In genomic region chr4:3276961-3277360, GRCh38 we compare ENCODE assay signal across 15 cellular contexts. TPM values are rescaled to one million over a fixed set of nuclear protein-coding genes. Genes with fewer than 3 reads are reported as not detected.
DNase-seq lines count a peak whose midpoint lies in the region; ATAC-seq and TF ChIP-seq lines count a peak whose summit lies in the region.
"Had no signal": no experiment of that assay in that cellular context is flagged by ENCODE, and none has a peak within 500 bp of the region (broad histone marks: within the 10 kb centered on the region; RNA-seq: fewer than 3 reads in every experiment).

No MANE protein-coding gene starts in this region.

- WGBS in IMR-90 (ENCODE audit: extremely low coverage in 2 of 2, insufficient read length in 1 of 2), 2 experiments: no CpG with 5 or more reads among the region's 9 CpGs
- WGBS in thyroid gland, 2 donors: 88% methylated on average over 9 of the region's 9 CpGs

- H4K8ac ChIP-seq in IMR-90 (ENCODE audit: low read depth in 2 of 2, low read length in 2 of 2): peak overlapping the region in 1 of 2 experiments; percentile 84; a peak in 2 of 4 replicates

- CTCF ChIA-PET in IMR-90 (lab: Yijun Ruan, JAX): interaction anchor here (0.7 kb wide), 1 partner anchor 10 kb away, joined by 3 read pairs; no protein-coding TSS in a partner anchor

- peak overlapping the region; percentile 74 for H3K23ac ChIP-seq in IMR-90 (ENCODE audit: low read depth, low read length)

- peak overlapping the region; percentile 41 for H3K4me2 ChIP-seq in IMR-90 (ENCODE audit: low read depth, low read length)
- H3K4me2 ChIP-seq: BLaER1 treated with 17β-estradiol and CSF1 and Interleukin-3, amounts not matched to agents 10 nM and 100 nM had no signal

- TF ChIP-seq RAD21 in IMR-90 (IDR thresholded peaks at IDR 0.05; ENCODE audit: low read length): no peak; the same call in 1 of the 2 replicates

- in situ Hi-C loops in IMR-90 (cut with MboI; ENCODE audit: low sequenced_read_pairs): no loop called here

- no peak for TF ChIP-seq CTCF in AG10803 (conservative IDR thresholded peaks at IDR 0.05; ENCODE audit: low read length)
- no peak for TF ChIP-seq CTCF in IMR-90 (conservative IDR thresholded peaks at IDR 0.05; ENCODE audit: low read depth, low read length)
- no peak for TF ChIP-seq CTCF in dorsolateral prefrontal cortex (IDR thresholded peaks at IDR 0.05 in 54 of 56, conservative IDR thresholded peaks at IDR 0.05 in 2 of 56; ENCODE audit: low read depth in 1 of 56, partially characterized antibody in 56 of 56)
- TF ChIP-seq CTCF in thyroid gland (IDR thresholded peaks at IDR 0.05): no peak

- H3K14ac ChIP-seq in IMR-90 (replicated peaks; ENCODE audit: low read depth, low read length): peak overlapping the region; percentile 59

- peak overlapping the region; percentile 61 for H2BK5ac ChIP-seq in IMR-90 (ENCODE audit: low read depth, low read length, poor library complexity, severe bottlenecking)

- H3K4me1 ChIP-seq in IMR-90 (ENCODE audit: control insufficient read depth, insufficient read depth, low read length) (no peaks in the 10 kb centered on the region), thyroid gland (no peaks in the 10 kb centered on the region)
- H3K4me1 ChIP-seq: upper lobe of right lung had no signal

- H3K27ac ChIP-seq in IMR-90 (ENCODE audit: insufficient read depth, low read length) (no peak overlapping the region), dorsolateral prefrontal cortex (peak overlapping the region in 46 of 59 donors; percentile 2 to 78 (median 49)), thyroid gland (no peak overlapping the region)
- H3K27ac ChIP-seq: BLaER1 treated with 17β-estradiol and CSF1 and Interleukin-3, amounts not matched to agents 10 nM and 100 nM; neutrophil; upper lobe of right lung had no signal

- BruUV-seq in IMR-90 (replicated peaks; lab: Mats Ljungman, UMichigan): no TSS peak

- H3K9me1 ChIP-seq in IMR-90 (ENCODE audit: insufficient read depth, low read length): no peaks in the 10 kb centered on the region

- peak overlapping the region; percentile 25; the same call in 1 of the 2 replicates for H4K5ac ChIP-seq in IMR-90 (ENCODE audit: low read depth, low read length)

- H3K4ac ChIP-seq in IMR-90 (ENCODE audit: low read depth, low read length): peak overlapping the region; percentile 69; the same call in 1 of the 2 replicates

- H3K9me3 ChIP-seq in IMR-90 (ENCODE audit: control insufficient read depth, insufficient read depth, low read length): peaks cover 2% of the 10 kb centered on the region
- H3K9me3 ChIP-seq in thyroid gland: no peaks in the 10 kb centered on the region
- H3K9me3 ChIP-seq: neutrophil, upper lobe of right lung had no signal

- DNase-seq in AG10803 (ENCODE audit: low read depth): peak; percentile 44
- peak; percentile 75 for DNase-seq in IMR-90
- peak in 9 of 10 donors; percentile 38 to 85 (median 65) for DNase-seq in dorsolateral prefrontal cortex
- DNase-seq in occipital lobe (lab: John Stamatoyannopoulos, UW): peak; percentile 53
- DNase-seq in thyroid gland: no peak
- no peak for DNase-seq in NCI-H2029 treated with DMSO at 0.1 percent for 48 hours (lab: John Stamatoyannopoulos, UW)
- DNase-seq in NCI-H1048 (lab: John Stamatoyannopoulos, UW): no peak
- DNase-seq: DMS79 treated with DMSO at 0.1 percent for 48 hours, NCI-H2081, T-helper 9 cell, upper lobe of right lung had no signal

- H3K4me3 ChIP-seq in AG10803 (ENCODE audit: low read length) (no peak overlapping the region), IMR-90 (ENCODE audit: insufficient read depth, low read depth, low read length) (no peak overlapping the region), dorsolateral prefrontal cortex (peak overlapping the region in 53 of 59 donors; percentile 3 to 58 (median 36)), thyroid gland (replicated peaks in 1 of 3) (no peak overlapping the region)
- H3K4me3 ChIP-seq: BLaER1 treated with 17β-estradiol and CSF1 and Interleukin-3, amounts not matched to agents 10 nM and 100 nM; GM12878; upper lobe of right lung had no signal

- no peak for TF ChIP-seq POLR2A in IMR-90 (IDR thresholded peaks at IDR 0.05; ENCODE audit: low read depth, low read length)
- TF ChIP-seq POLR2A in thyroid gland (IDR thresholded peaks at IDR 0.05): no peak

- intact Hi-C loops in IMR-90 (cut with micrococcal nuclease): no loop called here
- intact Hi-C loops in dorsolateral prefrontal cortex (cut with DNase I): no loop called here
- intact Hi-C loops in thyroid gland (cut with DNase I): no loop called here

- H2AK9ac ChIP-seq in IMR-90 (replicated peaks; ENCODE audit: low read depth, low read length, poor library complexity): no peak overlapping the region

- no peak overlapping the region for H3K9ac ChIP-seq in IMR-90 (ENCODE audit: low read depth, low read length)
- H3K9ac ChIP-seq: BLaER1 treated with 17β-estradiol and CSF1 and Interleukin-3, amounts not matched to agents 10 nM and 100 nM had no signal

- H3K36me3 ChIP-seq in IMR-90 (ENCODE audit: control insufficient read depth, insufficient read depth, low read length) (no peaks in the 10 kb centered on the region), thyroid gland (no peaks in the 10 kb centered on the region)
- H3K36me3 ChIP-seq: neutrophil, upper lobe of right lung had no signal

- H2AFZ ChIP-seq in IMR-90 (replicated peaks; ENCODE audit: low read length, poor library complexity): peak overlapping the region; percentile 88

- H2AK5ac ChIP-seq in IMR-90 (ENCODE audit: low read depth, low read length): no peak overlapping the region

- no peaks in the 10 kb centered on the region for H4K20me1 ChIP-seq in IMR-90 (ENCODE audit: insufficient read depth, low read length)
- H4K20me1 ChIP-seq: BLaER1 treated with 17β-estradiol and CSF1 and Interleukin-3, amounts not matched to agents 10 nM and 100 nM had no signal

- peak overlapping the region; percentile 18; the same call in 1 of the 2 replicates for H3K18ac ChIP-seq in IMR-90 (ENCODE audit: low read depth, low read length)

- peak overlapping the region; percentile 76; the same call in 1 of the 2 replicates for H2BK120ac ChIP-seq in IMR-90 (ENCODE audit: low read depth, low read length)

- ATAC-seq in IMR-90 (ENCODE audit: low read depth) (peak; percentile 97), GM21528 (IDR thresholded peaks at IDR 0.05; ENCODE audit: low FRiP score, unreplicated experiment) (no peak)
- ATAC-seq: GM12878, upper lobe of right lung had no signal

- H3K27me3 ChIP-seq in IMR-90 (ENCODE audit: control insufficient read depth, insufficient read depth, low read length) (0 out of 2 replicates have a peak, but pooled peaks cover 2% of the 10 kb centered on the region), dorsolateral prefrontal cortex (no peaks in the 10 kb centered on the region), thyroid gland (no peaks in the 10 kb centered on the region)
- H3K27me3 ChIP-seq: BLaER1 treated with 17β-estradiol and CSF1 and Interleukin-3, amounts not matched to agents 10 nM and 100 nM; neutrophil; upper lobe of right lung had no signal

- H4K91ac ChIP-seq in IMR-90 (ENCODE audit: insufficient read depth, low read depth, low read length): peak overlapping the region; percentile 21

- dilution Hi-C loops in IMR-90 (cut with HindIII; ENCODE audit: low sequenced_read_pairs, unreplicated experiment): no loop called here

- H2BK15ac ChIP-seq in IMR-90 (ENCODE audit: low read depth, low read length): no peak overlapping the region

- POLR2A ChIA-PET in IMR-90 (lab: Charles Lee; ENCODE audit: unreplicated experiment): no interaction called here

- H2BK20ac ChIP-seq in IMR-90 (ENCODE audit: low read depth, low read length): peak overlapping the region; percentile 40; the same call in 1 of the 2 replicates

- peak overlapping the region; percentile 39; the same call in 1 of the 2 replicates for H3K56ac ChIP-seq in IMR-90 (ENCODE audit: extremely low read depth, insufficient read depth, low read length)

- no peaks in the 10 kb centered on the region for H3K79me1 ChIP-seq in IMR-90 (ENCODE audit: low read depth in 1 of 2, low read length in 2 of 2)

TF ChIP-seq in IMR-90, 13 proteins besides CTCF, POLR2A, EP300 and RAD21 (continues in another document):
- no peak for TF ChIP-seq USF2 (IDR thresholded peaks at IDR 0.05; ENCODE audit: low read depth, low read length)
- no peak for TF ChIP-seq MXI1 (IDR thresholded peaks at IDR 0.05; ENCODE audit: borderline replicate concordance, low read depth, low read length)
- TF ChIP-seq SMC3 (IDR thresholded peaks at IDR 0.05; ENCODE audit: low read depth, low read length): no peak
- no peak for TF ChIP-seq ELK1 (IDR thresholded peaks at IDR 0.05; ENCODE audit: borderline replicate concordance, low read depth, low read length)
- no peak for TF ChIP-seq CHD1 (IDR thresholded peaks at IDR 0.05; ENCODE audit: low read depth, low read length)

RNA-seq across cellular contexts. Expression of gene RGS12, which starts 15.9 kb away (rescaled TPM):
- total RNA-seq in IMR-90 (2012; rRNA removed): 11.8 and 13.1 TPM in 2 replicates
- 12.0 and 15.7 TPM in 2 replicates for polyA plus RNA-seq in IMR-90 (2012; rRNA removed)
- 9.1 and 13.7 TPM in 2 replicates for polyA plus RNA-seq in IMR-90 (2012; cell fraction: cytosol; rRNA removed)
- polyA plus RNA-seq in IMR-90 (2012; cell fraction: nucleus; rRNA removed; ENCODE audit: low replicate concordance): 27.6 and 42.6 TPM in 2 replicates
- total RNA-seq in dorsolateral prefrontal cortex: 100 to 1,000 TPM in 5 of 120 experiments, 10 to 100 TPM in 115; 37.5 to 114 (median 72.2) TPM
- 68.8 TPM for total RNA-seq in occipital lobe
- 10 to 100 TPM; 14.6 to 25.1 (median 20.9) TPM for total RNA-seq in thyroid gland

RNA-seq across cellular contexts. Expression of gene MSANTD1, which starts 28.0 kb away (rescaled TPM):
- total RNA-seq in IMR-90 (2012; rRNA removed): under 0.01 and 0.28 TPM in 2 replicates
- polyA plus RNA-seq in IMR-90 (2012; rRNA removed): 0.07 and 0.09 TPM in 2 replicates
- 0.07 TPM in 1 of 2 replicates, not detected in the other for polyA plus RNA-seq in IMR-90 (2012; cell fraction: cytosol; rRNA removed)
- polyA plus RNA-seq in IMR-90 (2012; cell fraction: nucleus; rRNA removed; ENCODE audit: low replicate concordance): 1.2 and 2.0 TPM in 2 replicates
- total RNA-seq in dorsolateral prefrontal cortex: 10 to 100 TPM in 16 of 120 experiments, 1 to 10 TPM in 104; 3.0 to 16.7 (median 6.9) TPM
- 5.9 TPM for total RNA-seq in occipital lobe
- total RNA-seq in thyroid gland: 1 to 10 TPM; 2.0 to 4.9 (median 2.4) TPM

Comparison
In these comparisons a context has a peak if more than half of its experiments do, and no peak if none do; other contexts are left out.
1. DNase-seq: peak in AG10803 (single experiment), IMR-90 (single experiment), dorsolateral prefrontal cortex (9 of 10) and occipital lobe (single experiment); none in thyroid gland (0 of 2), NCI-H2029 treated with DMSO at 0.1 percent for 48 hours (single experiment) and NCI-H1048 (single experiment).
2. H3K4me3 ChIP-seq: peak in dorsolateral prefrontal cortex (53 of 59); none in AG10803 (single experiment), IMR-90 (single experiment) and thyroid gland (0 of 3).
3. H3K27ac ChIP-seq: peak in dorsolateral prefrontal cortex (46 of 59); none in IMR-90 (single experiment) and thyroid gland (0 of 3).